ENCODE assay signal across 16 cellular contexts in the genomic region with DNA sequence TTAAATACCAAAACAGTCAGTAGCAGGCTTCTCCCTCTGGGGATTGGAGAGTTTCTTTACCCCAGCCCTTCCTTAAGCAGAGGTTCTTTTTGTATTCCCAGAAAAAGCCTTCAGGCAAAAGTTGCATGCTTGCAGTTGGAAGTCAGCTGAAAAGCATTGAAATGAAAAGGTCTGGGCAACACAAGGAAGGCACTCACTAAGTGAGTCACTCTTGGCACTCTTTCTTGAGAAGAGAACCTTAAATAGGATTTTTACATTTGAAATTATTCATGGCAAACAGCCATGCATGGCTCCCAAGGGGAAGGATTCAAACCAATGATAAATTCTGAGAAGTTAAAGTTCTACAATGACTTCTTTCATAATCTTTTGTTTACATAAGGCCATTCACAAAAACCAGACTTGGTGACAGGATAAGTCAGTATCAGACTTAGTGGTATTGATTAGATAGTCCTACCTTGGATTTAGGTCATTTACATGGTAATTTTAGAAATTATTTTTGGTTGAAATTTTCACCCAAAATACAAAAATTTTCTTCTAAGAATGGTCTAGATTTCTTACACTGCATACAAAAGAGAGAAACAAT.
DNase-seq lines count a peak whose midpoint lies in the region; TF ChIP-seq lines count a peak whose summit lies in the region.
"Had no signal": no experiment of that assay in that cellular context is flagged by ENCODE, and none has a peak within 500 bp of the region (broad histone marks: within the 10 kb centered on the region; RNA-seq: fewer than 3 reads in every experiment).

No MANE protein-coding gene starts in this region.

- TF ChIP-seq CTCF in BJ (IDR thresholded peaks at IDR 0.05; ENCODE audit: insufficient read depth, low read depth, low read length) (no peak), osteoblast (IDR thresholded peaks at IDR 0.05; ENCODE audit: extremely low read depth, low read depth, low read length) (no peak)

- no peaks in the 10 kb centered on the region for H3K79me2 ChIP-seq in osteoblast (ENCODE audit: insufficient read depth, low read length)

- H3K36me3 Mint-ChIP-seq in CD4-positive, alpha-beta memory T cell = no peaks in the 10 kb centered on the region
- H3K36me3 Mint-ChIP-seq: activated CD8-positive, alpha-beta memory T cell treated with anti-CD3 and anti-CD28 coated beads, Interleukin-2, amount 10 ng/mL, durations not matched to agents 7 days and 5 days had no signal

- no peaks in the 10 kb centered on the region for H3K27me3 Mint-ChIP-seq in CD4-positive, alpha-beta memory T cell
- H3K27me3 Mint-ChIP-seq: activated CD8-positive, alpha-beta memory T cell treated with anti-CD3 and anti-CD28 coated beads, Interleukin-2, amount 10 ng/mL, durations not matched to agents 7 days and 5 days had no signal

- no peak overlapping the region for H3K4me3 Mint-ChIP-seq in CD4-positive, alpha-beta memory T cell
- H3K4me3 Mint-ChIP-seq: activated CD8-positive, alpha-beta memory T cell treated with anti-CD3 and anti-CD28 coated beads, Interleukin-2, amount 10 ng/mL, durations not matched to agents 7 days and 5 days; activated naive CD4-positive, alpha-beta T cell treated with anti-CD3 and anti-CD28 coated beads for 36 hours; GM23338 had no signal

- H3K9me3 ChIP-seq in NT2/D1 (ENCODE audit: insufficient read depth, low read length) = peaks cover 5% of the 10 kb centered on the region; the same call in 1 of the 2 replicates
- H3K9me3 ChIP-seq in osteoblast (ENCODE audit: low read depth, low read length) = no peaks in the 10 kb centered on the region
- no peaks in the 10 kb centered on the region for H3K9me3 ChIP-seq in CD4-positive, alpha-beta memory T cell (ENCODE audit: control insufficient read depth in 1 of 2, low read length in 2 of 2)
- H3K9me3 ChIP-seq: esophagus muscularis mucosa, pancreas, SK-N-SH had no signal

- no peak overlapping the region for H2AFZ ChIP-seq in osteoblast (ENCODE audit: low read length)
- H2AFZ ChIP-seq: GM23338 had no signal

- POLR2A ChIA-PET in BJ (lab: Charles Lee) = no interaction called here
- POLR2A ChIA-PET in CD4-positive, alpha-beta memory T cell (lab: Charles Lee; ENCODE audit: partially characterized antibody) = no interaction called here

- no peak overlapping the region for H3K27ac Mint-ChIP-seq in CD4-positive, alpha-beta memory T cell
- H3K27ac Mint-ChIP-seq: activated CD8-positive, alpha-beta memory T cell treated with anti-CD3 and anti-CD28 coated beads, Interleukin-2, amount 10 ng/mL, durations not matched to agents 7 days and 5 days; activated naive CD4-positive, alpha-beta T cell treated with anti-CD3 and anti-CD28 coated beads for 36 hours; GM23338 had no signal

- H3K4me3 ChIP-seq in BJ (ENCODE audit: low read depth, low read length) (no peak overlapping the region), NT2/D1 (ENCODE audit: insufficient read length, low read depth) (no peak overlapping the region), osteoblast (ENCODE audit: insufficient read depth, low read length) (no peak overlapping the region)
- H3K4me3 ChIP-seq in CD4-positive, alpha-beta memory T cell (ENCODE audit: low read length in 2 of 2) = no peak overlapping the region
- H3K4me3 ChIP-seq: esophagus muscularis mucosa, GM23338, pancreas had no signal

- no peak overlapping the region for H3K9ac ChIP-seq in NT2/D1 (ENCODE audit: insufficient read length, low read depth)
- H3K9ac ChIP-seq: SK-N-SH had no signal

- H3K27ac ChIP-seq in osteoblast (ENCODE audit: low read depth, low read length) = no peak overlapping the region
- H3K27ac ChIP-seq in CD4-positive, alpha-beta memory T cell (ENCODE audit: low read depth, low read length) = no peak overlapping the region
- H3K27ac ChIP-seq: esophagus muscularis mucosa, pancreas had no signal

- intact Hi-C loops in CD4-positive, alpha-beta memory T cell (cut with micrococcal nuclease) = no loop called here

- DNase-seq in BJ (ENCODE audit: low read depth) (peak; percentile 2), NT2/D1 (ENCODE audit: low read depth, low spot score) (peak; percentile 27), cerebellar cortex (ENCODE audit: low spot score) (peak; percentile 14), iris pigment epithelial cell (ENCODE audit: low read depth) (peak; percentile 20), osteoblast (ENCODE audit: insufficient read length, low spot score, missing footprints) (no peak), NCI-H2029 (lab: John Stamatoyannopoulos, UW) (no peak)
- DNase-seq in CD4-positive, alpha-beta memory T cell = no peak
- no peak for DNase-seq in activated CD4-positive, alpha-beta T cell treated with anti-CD3 and anti-CD28 coated beads for 4 hours
- DNase-seq: activated CD8-positive, alpha-beta memory T cell treated with anti-CD3 and anti-CD28 coated beads, Interleukin-2, amount 10 ng/mL, durations not matched to agents 7 days and 5 days; activated naive CD4-positive, alpha-beta T cell treated with anti-CD3 and anti-CD28 coated beads for 36 hours; cerebellar nuclear complex; NCI-H2081; pancreas; SK-N-SH had no signal

- H3K36me3 ChIP-seq in BJ (ENCODE audit: control insufficient read depth, insufficient read depth, low read length) (no peaks in the 10 kb centered on the region), NT2/D1 (ENCODE audit: insufficient read depth, insufficient read length, low read length) (no peaks in the 10 kb centered on the region), osteoblast (ENCODE audit: insufficient read depth, low read length) (no peaks in the 10 kb centered on the region)
- no peaks in the 10 kb centered on the region for H3K36me3 ChIP-seq in CD4-positive, alpha-beta memory T cell (ENCODE audit: insufficient read depth, low read length)
- H3K36me3 ChIP-seq: esophagus muscularis mucosa, pancreas had no signal

- H3K27me3 ChIP-seq in BJ (ENCODE audit: control insufficient read depth, insufficient read depth, low read length) = no peaks in the 10 kb centered on the region
- no peaks in the 10 kb centered on the region for H3K27me3 ChIP-seq in NT2/D1 (ENCODE audit: insufficient read depth, insufficient read length)
- H3K27me3 ChIP-seq in osteoblast (ENCODE audit: insufficient read depth, low read length) = no peaks in the 10 kb centered on the region
- H3K27me3 ChIP-seq in CD4-positive, alpha-beta memory T cell (ENCODE audit: insufficient read depth, low read length) = no peaks in the 10 kb centered on the region
- H3K27me3 ChIP-seq: esophagus muscularis mucosa, pancreas had no signal

- CTCF ChIA-PET in BJ (lab: Yijun Ruan, JAX) = no interaction called here
- CTCF ChIA-PET in CD4-positive, alpha-beta memory T cell (lab: Charles Lee; ENCODE audit: partially characterized antibody) = no interaction called here

- peaks cover 2% of the 10 kb centered on the region for H3K4me1 ChIP-seq in NT2/D1 (ENCODE audit: insufficient read depth, insufficient read length)
- H3K4me1 ChIP-seq in osteoblast (ENCODE audit: insufficient read depth, low read length) = no peaks in the 10 kb centered on the region
- no peaks in the 10 kb centered on the region for H3K4me1 ChIP-seq in CD4-positive, alpha-beta memory T cell (ENCODE audit: insufficient read depth, low read length)
- H3K4me1 ChIP-seq: esophagus muscularis mucosa, pancreas had no signal

- no peaks in the 10 kb centered on the region for H3K4me1 Mint-ChIP-seq in CD4-positive, alpha-beta memory T cell
- H3K4me1 Mint-ChIP-seq: activated CD8-positive, alpha-beta memory T cell treated with anti-CD3 and anti-CD28 coated beads, Interleukin-2, amount 10 ng/mL, durations not matched to agents 7 days and 5 days; GM23338 had no signal

- H3K4me2 ChIP-seq in osteoblast (ENCODE audit: insufficient read depth, low read length) = no peak overlapping the region
- H3K4me2 ChIP-seq: GM23338, SK-N-SH had no signal

- no peaks in the 10 kb centered on the region for H4K20me1 ChIP-seq in osteoblast (ENCODE audit: insufficient read depth, low read length)

- H3K9me3 Mint-ChIP-seq in CD4-positive, alpha-beta memory T cell = peaks cover 0 to 12% (median 5%) of the 10 kb centered on the region in 8 donors
- H3K9me3 Mint-ChIP-seq: GM23338 had no signal

Comparison
In these comparisons a context has a peak if more than half of its experiments do, and no peak if none do; other contexts are left out.
1. DNase-seq: peak in BJ (single experiment), NT2/D1 (single experiment), cerebellar cortex (single experiment) and iris pigment epithelial cell (single experiment); none in osteoblast (single experiment), CD4-positive, alpha-beta memory T cell (0 of 5), activated CD4-positive, alpha-beta T cell treated with anti-CD3 and anti-CD28 coated beads for 4 hours (0 of 2) and NCI-H2029 (single experiment).